In the genomic region with DNA sequence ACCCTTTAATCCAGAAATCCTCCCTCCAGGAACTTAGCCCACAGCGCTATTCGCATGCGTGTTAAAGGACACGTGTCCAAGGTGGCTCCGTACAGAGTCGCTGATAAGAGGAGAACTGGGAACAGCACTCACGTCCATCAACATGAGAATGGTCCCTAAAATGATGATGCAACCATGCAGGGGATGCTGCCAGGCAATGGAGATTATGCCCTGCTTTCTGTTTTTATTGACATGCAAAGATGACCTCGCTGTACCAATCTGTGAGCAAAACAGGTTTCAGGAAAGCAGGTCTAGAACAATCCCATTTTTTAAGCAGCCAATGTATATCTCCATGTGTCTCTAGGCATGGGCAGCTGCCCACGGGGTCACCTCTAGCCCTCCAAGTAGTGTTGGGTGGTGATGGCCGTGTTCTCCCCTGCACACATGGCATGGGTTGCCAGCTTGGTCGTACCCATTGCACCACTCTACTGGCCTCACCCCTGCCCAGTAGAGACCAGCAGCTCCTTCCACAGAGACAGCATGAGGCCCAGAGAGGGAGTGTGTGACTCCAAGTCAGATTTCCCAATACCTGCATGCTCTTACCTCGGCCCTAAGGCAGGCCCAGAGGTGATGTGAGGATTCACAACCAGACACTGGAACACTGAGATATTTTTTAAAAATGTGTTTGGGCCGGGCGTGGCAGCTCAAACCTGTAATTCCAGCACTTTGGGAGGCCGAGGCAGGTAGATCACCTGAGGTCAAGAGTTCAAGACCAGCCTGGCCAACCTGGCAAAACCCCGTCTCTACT, we compare ENCODE assay signal across 17 cellular contexts.
DNase-seq lines count a peak whose midpoint lies in the region; ATAC-seq, FAIRE-seq and TF ChIP-seq lines count a peak whose summit lies in the region.
"Had no signal": no experiment of that assay in that cellular context is flagged by ENCODE, and none has a peak within 500 bp of the region (broad histone marks: within the 10 kb centered on the region; RNA-seq: fewer than 3 reads in every experiment).

No MANE protein-coding gene starts in this region.

- H2AK9ac ChIP-seq in IMR-90 (replicated peaks; ENCODE audit: low read depth, low read length, poor library complexity): no peak overlapping the region

- H3K9me1 ChIP-seq in IMR-90 (ENCODE audit: insufficient read depth, low read length): peaks cover 3% of the 10 kb centered on the region; the same call in 1 of the 2 replicates

- WGBS in IMR-90 (ENCODE audit: extremely low coverage in 2 of 2, insufficient read length in 1 of 2), 2 experiments: 91% methylated on average over 8 of the region's 16 CpGs; no CpG with 5 or more reads in 1 of the 2 experiments
- WGBS in H1 (ENCODE audit: extremely low coverage in 1 of 2, insufficient coverage in 1 of 2, insufficient read length in 1 of 2, insufficient replicate concordance in 2 of 2, low coverage in 1 of 2, low lambda C conversion rate in 2 of 2, missing lambda C conversion rate in 1 of 2), 2 experiments: 85% methylated on average over 16 of the region's 16 CpGs; no CpG with 5 or more reads in 1 of the 2 experiments
- WGBS in mesenchymal stem cell: 90% methylated on average over 16 of the region's 16 CpGs

- in situ Hi-C loops in IMR-90 (cut with MboI; ENCODE audit: low sequenced_read_pairs): no loop called here

- no peaks in the 10 kb centered on the region for H3K36me3 Mint-ChIP-seq in activated CD8-positive, alpha-beta T cell treated with anti-CD3 and anti-CD28 coated beads for 36 hours (ENCODE audit: low read depth)
- H3K36me3 Mint-ChIP-seq: CD4-positive, alpha-beta memory T cell had no signal

- dilution Hi-C loops in IMR-90 (cut with HindIII; ENCODE audit: low sequenced_read_pairs, unreplicated experiment): no loop called here

- DNase-seq in IMR-90 (no peak), H1 (ENCODE audit: low read depth in 1 of 2, low spot score in 2 of 2) (no peak), mesenchymal stem cell (no peak), sciatic nerve (ENCODE audit: low spot score) (peak; percentile 19), NCI-H1436 treated with DMSO at 0.1 percent for 48 hours (lab: John Stamatoyannopoulos, UW) (no peak), DMS79 treated with DMSO at 0.1 percent for 48 hours (lab: John Stamatoyannopoulos, UW) (no peak)
- no peak for DNase-seq in activated CD8-positive, alpha-beta T cell treated with anti-CD3 and anti-CD28 coated beads for 36 hours
- DNase-seq: BE2C; CD4-positive, alpha-beta memory T cell; DMS79; EL; GDM1; GM23248; H7 had no signal

- H2BK12ac ChIP-seq in H1 (ENCODE audit: low read depth, low read length) (no peak overlapping the region), mesenchymal stem cell (ENCODE audit: low read length in 2 of 2) (peak overlapping the region in 1 of 2 experiments; percentile 49)

- H3K79me1 ChIP-seq in IMR-90 (ENCODE audit: low read depth in 1 of 2, low read length in 2 of 2): no peaks in the 10 kb centered on the region
- no peaks in the 10 kb centered on the region for H3K79me1 ChIP-seq in H1 (ENCODE audit: low read depth, low read length)
- H3K79me1 ChIP-seq in mesenchymal stem cell (replicated peaks; ENCODE audit: low read length, poor library complexity, severe bottlenecking): no peaks in the 10 kb centered on the region

- ATAC-seq in IMR-90 (ENCODE audit: low read depth) (no peak), sciatic nerve (no peak), GM19035 (IDR thresholded peaks at IDR 0.05; ENCODE audit: unreplicated experiment) (no peak)
- ATAC-seq in activated CD8-positive, alpha-beta T cell treated with anti-CD3 and anti-CD28 coated beads for 36 hours: no peak
- ATAC-seq: A549 had no signal

- TF ChIP-seq RAD21 in IMR-90 (IDR thresholded peaks at IDR 0.05; ENCODE audit: low read length): no peak
- TF ChIP-seq RAD21 in H1 (IDR thresholded peaks at IDR 0.05 in 1 of 2, conservative IDR thresholded peaks at IDR 0.05 in 1 of 2; ENCODE audit: low read depth in 2 of 2, low read length in 2 of 2): no peak

- no peaks in the 10 kb centered on the region for H3K9me3 ChIP-seq in IMR-90 (ENCODE audit: control insufficient read depth, insufficient read depth, low read length)
- H3K9me3 ChIP-seq in H1 (ENCODE audit: insufficient read depth in 2 of 2, low read depth in 1 of 2, low read length in 1 of 2): no peaks in the 10 kb centered on the region
- H3K9me3 ChIP-seq in mesenchymal stem cell (ENCODE audit: control insufficient read depth, low read length): no peaks in the 10 kb centered on the region
- H3K9me3 ChIP-seq: A549, BE2C had no signal

- CTCF ChIA-PET in IMR-90 (lab: Yijun Ruan, JAX): interaction anchor here (0.7 kb wide), 2 partner anchors 17 to 268 kb away, joined by 3 to 9 read pairs; no protein-coding TSS in a partner anchor
- CTCF ChIA-PET in H1 (lab: Charles Lee; ENCODE audit: partially characterized antibody): interaction anchor here (1.0 kb wide), 1 partner anchor 9 kb away, joined by 3 read pairs; no protein-coding TSS in a partner anchor
- CTCF ChIA-PET in activated CD8-positive, alpha-beta T cell treated with anti-CD3 and anti-CD28 coated beads for 36 hours (lab: Charles Lee): no interaction called here

- H3K27ac ChIP-seq in IMR-90 (ENCODE audit: insufficient read depth, low read length) (no peak overlapping the region), H1 (ENCODE audit: low read depth, low read length) (no peak overlapping the region), mesenchymal stem cell (ENCODE audit: low read length, poor library complexity, severe bottlenecking) (no peak overlapping the region)
- H3K27ac ChIP-seq: A549, C4-2B, GM23248 had no signal

- H2BK120ac ChIP-seq in IMR-90 (ENCODE audit: low read depth, low read length) (no peak overlapping the region), H1 (replicated peaks; ENCODE audit: low read depth, low read length) (no peak overlapping the region), mesenchymal stem cell (ENCODE audit: low read depth, low read length) (no peak overlapping the region)

- TF ChIP-seq POLR2A in IMR-90 (IDR thresholded peaks at IDR 0.05; ENCODE audit: low read depth, low read length) (no peak), H1 (IDR thresholded peaks at IDR 0.05; ENCODE audit: control extremely low read depth in 1 of 2, low read depth in 2 of 2, low read length in 2 of 2) (no peak)

- H3K23me2 ChIP-seq in H1 (ENCODE audit: low read depth, low read length): no peaks in the 10 kb centered on the region

- H3K4me2 ChIP-seq in IMR-90 (ENCODE audit: low read depth, low read length) (no peak overlapping the region), H1 (ENCODE audit: insufficient read depth in 1 of 2, low read depth in 2 of 2, low read length in 2 of 2) (no peak overlapping the region), mesenchymal stem cell (ENCODE audit: low read length, poor library complexity, severe bottlenecking) (no peak overlapping the region)
- H3K4me2 ChIP-seq: A549 had no signal

- no peak overlapping the region for H4K91ac ChIP-seq in IMR-90 (ENCODE audit: insufficient read depth, low read depth, low read length)
- no peak overlapping the region for H4K91ac ChIP-seq in H1 (replicated peaks; ENCODE audit: insufficient read length, low read length)
- H4K91ac ChIP-seq in mesenchymal stem cell (ENCODE audit: low read length): no peak overlapping the region

- H3K27me3 ChIP-seq in IMR-90 (ENCODE audit: control insufficient read depth, insufficient read depth, low read length) (no peaks in the 10 kb centered on the region), H1 (replicated peaks in 1 of 4; ENCODE audit: control insufficient read depth in 3 of 4, extremely low read depth in 1 of 4, insufficient read depth in 3 of 4, low read length in 3 of 4) (no peaks in the 10 kb centered on the region), mesenchymal stem cell (ENCODE audit: control insufficient read depth in 1 of 2, insufficient read depth in 1 of 2, low read length in 2 of 2) (peaks cover 0 to 7% of the 10 kb centered on the region in 2 experiments)
- H3K27me3 ChIP-seq: BE2C had no signal

- H4K5ac ChIP-seq in IMR-90 (ENCODE audit: low read depth, low read length): no peak overlapping the region
- no peak overlapping the region for H4K5ac ChIP-seq in H1 (ENCODE audit: insufficient read length, low read depth, low read length)

- no peak for FAIRE-seq in H1 (lab: Jason Lieb, UNC)
- FAIRE-seq: A549 had no signal

- peaks cover 6% of the 10 kb centered on the region for H3K27me3 Mint-ChIP-seq in activated CD8-positive, alpha-beta T cell treated with anti-CD3 and anti-CD28 coated beads for 36 hours

- H3K18ac ChIP-seq in IMR-90 (ENCODE audit: low read depth, low read length): no peak overlapping the region
- H3K18ac ChIP-seq in H1 (ENCODE audit: extremely low read depth, low read length): no peak overlapping the region
- H3K18ac ChIP-seq in mesenchymal stem cell (ENCODE audit: low read depth in 1 of 2, low read length in 2 of 2): no peak overlapping the region

- H3K4ac ChIP-seq in IMR-90 (ENCODE audit: low read depth, low read length) (no peak overlapping the region), H1 (replicated peaks; ENCODE audit: insufficient read length, low read depth, low read length) (no peak overlapping the region), mesenchymal stem cell (ENCODE audit: low read depth in 1 of 2, low read length in 2 of 2) (no peak overlapping the region)

- no peak overlapping the region for H3K27ac Mint-ChIP-seq in activated CD8-positive, alpha-beta T cell treated with anti-CD3 and anti-CD28 coated beads for 36 hours
- H3K27ac Mint-ChIP-seq: CD4-positive, alpha-beta memory T cell had no signal

- H4K20me1 ChIP-seq in IMR-90 (ENCODE audit: insufficient read depth, low read length) (no peaks in the 10 kb centered on the region), H1 (replicated peaks in 1 of 2; ENCODE audit: control insufficient read depth in 1 of 2, insufficient read depth in 2 of 2, low read length in 2 of 2) (no peaks in the 10 kb centered on the region)

- intact Hi-C loops in IMR-90 (cut with micrococcal nuclease): no loop called here
- intact Hi-C loops in sciatic nerve (cut with DNase I): no loop called here
- intact Hi-C loops in activated CD8-positive, alpha-beta T cell treated with anti-CD3 and anti-CD28 coated beads for 36 hours (cut with micrococcal nuclease): no loop called here

- H3K4me1 Mint-ChIP-seq in activated CD8-positive, alpha-beta T cell treated with anti-CD3 and anti-CD28 coated beads for 36 hours (ENCODE audit: low read depth): peaks cover 4% of the 10 kb centered on the region

- H2BK15ac ChIP-seq in IMR-90 (ENCODE audit: low read depth, low read length): no peak overlapping the region; the same call in 2 of the 3 replicates
- 0 out of 2 replicates have a peak overlapping the region, but pooled peaks have one; percentile 10 for H2BK15ac ChIP-seq in H1 (ENCODE audit: low read length)
- peak overlapping the region; percentile 75 for H2BK15ac ChIP-seq in mesenchymal stem cell (ENCODE audit: low read depth, poor library complexity, severe bottlenecking)

- no peak for TF ChIP-seq EP300 in H1 (IDR thresholded peaks at IDR 0.05; ENCODE audit: borderline replicate concordance in 1 of 2, low read depth in 2 of 2, low read length in 2 of 2)

- no peak overlapping the region for H2BK20ac ChIP-seq in IMR-90 (ENCODE audit: low read depth, low read length)
- peak overlapping the region; percentile 86; the same call in 1 of the 2 replicates for H2BK20ac ChIP-seq in H1 (ENCODE audit: low read length)

- H2AFZ ChIP-seq in IMR-90 (replicated peaks; ENCODE audit: low read length, poor library complexity) (peak overlapping the region; percentile 44), H1 (ENCODE audit: low read length) (no peak overlapping the region), mesenchymal stem cell (ENCODE audit: low read depth, low read length) (no peak overlapping the region)
- H2AFZ ChIP-seq: GM23248 had no signal

- TF ChIP-seq CTCF in IMR-90 (conservative IDR thresholded peaks at IDR 0.05; ENCODE audit: low read depth, low read length) (no peak), H1 (IDR thresholded peaks at IDR 0.05; ENCODE audit: control extremely low read depth in 1 of 3, insufficient read depth in 1 of 3, low read depth in 1 of 3, low read length in 3 of 3) (no peak)
- TF ChIP-seq CTCF in activated CD8-positive, alpha-beta T cell treated with anti-CD3 and anti-CD28 coated beads for 36 hours (IDR thresholded peaks at IDR 0.05): no peak

- H2AK5ac ChIP-seq in IMR-90 (ENCODE audit: low read depth, low read length) (peak overlapping the region; percentile 82; the same call in 1 of the 2 replicates), H1 (ENCODE audit: low read depth, low read length) (no peak overlapping the region), mesenchymal stem cell (ENCODE audit: low read length, severe bottlenecking) (no peak overlapping the region)

- H3K79me2 ChIP-seq in H1 (ENCODE audit: control insufficient read depth in 1 of 2, insufficient read depth in 2 of 2, low read length in 2 of 2): no peaks in the 10 kb centered on the region

- no peak overlapping the region for H3K56ac ChIP-seq in IMR-90 (ENCODE audit: extremely low read depth, insufficient read depth, low read length)
- H3K56ac ChIP-seq in H1 (replicated peaks; ENCODE audit: insufficient read length, low read depth, low read length): no peak overlapping the region

- BruUV-seq in IMR-90 (replicated peaks; lab: Mats Ljungman, UMichigan): no TSS peak

- H4K8ac ChIP-seq in IMR-90 (ENCODE audit: low read depth in 2 of 2, low read length in 2 of 2): no peak overlapping the region
- no peak overlapping the region for H4K8ac ChIP-seq in H1 (ENCODE audit: extremely low read depth, insufficient read depth, low read length)
- H4K8ac ChIP-seq in mesenchymal stem cell (ENCODE audit: low read length): no peak overlapping the region

- H3K23ac ChIP-seq in IMR-90 (ENCODE audit: low read depth, low read length): no peak overlapping the region
- no peak overlapping the region for H3K23ac ChIP-seq in H1 (ENCODE audit: insufficient read length)
- no peak overlapping the region for H3K23ac ChIP-seq in mesenchymal stem cell (ENCODE audit: low read length in 2 of 2)

- H2BK5ac ChIP-seq in IMR-90 (ENCODE audit: low read depth, low read length, poor library complexity, severe bottlenecking): no peak overlapping the region
- no peak overlapping the region for H2BK5ac ChIP-seq in H1 (ENCODE audit: low read depth, low read length)
- no peak overlapping the region for H2BK5ac ChIP-seq in mesenchymal stem cell (ENCODE audit: low read depth, low read length, poor library complexity, severe bottlenecking)

- H3K4me1 ChIP-seq in IMR-90 (ENCODE audit: control insufficient read depth, insufficient read depth, low read length): peaks cover 5% of the 10 kb centered on the region; the same call in 1 of the 2 replicates
- peaks cover 0 to 2% (median 0%) of the 10 kb centered on the region in 4 experiments; a peak in 1 of 7 replicates for H3K4me1 ChIP-seq in H1 (replicated peaks in 1 of 4; ENCODE audit: control insufficient read depth in 3 of 4, insufficient read depth in 4 of 4, low read length in 3 of 4)
- peaks cover 12% of the 10 kb centered on the region for H3K4me1 ChIP-seq in mesenchymal stem cell (ENCODE audit: control insufficient read depth, insufficient read depth, low read depth, low read length)
- H3K4me1 ChIP-seq: A549, BE2C had no signal

- no peak overlapping the region for H3K4me3 Mint-ChIP-seq in activated CD8-positive, alpha-beta T cell treated with anti-CD3 and anti-CD28 coated beads for 36 hours
- H3K4me3 Mint-ChIP-seq: CD4-positive, alpha-beta memory T cell had no signal

- H3K9ac ChIP-seq in IMR-90 (ENCODE audit: low read depth, low read length) (no peak overlapping the region), H1 (replicated peaks in 1 of 4; ENCODE audit: extremely low read depth in 1 of 4, low read depth in 3 of 4, low read length in 3 of 4) (no peak overlapping the region), mesenchymal stem cell (ENCODE audit: low read length) (no peak overlapping the region)
- H3K9ac ChIP-seq: GM23248 had no signal

- H3K9me3 Mint-ChIP-seq in activated CD8-positive, alpha-beta T cell treated with anti-CD3 and anti-CD28 coated beads for 36 hours: no peaks in the 10 kb centered on the region

- H3K36me3 ChIP-seq in IMR-90 (ENCODE audit: control insufficient read depth, insufficient read depth, low read length) (no peaks in the 10 kb centered on the region), H1 (ENCODE audit: control insufficient read depth in 2 of 4, insufficient read depth in 4 of 4, low read length in 3 of 4) (no peaks in the 10 kb centered on the region), mesenchymal stem cell (ENCODE audit: control insufficient read depth in 1 of 2, insufficient read depth in 2 of 2, low read depth in 1 of 2, low read length in 2 of 2) (no peaks in the 10 kb centered on the region)
- H3K36me3 ChIP-seq: BE2C had no signal

- H3K14ac ChIP-seq in IMR-90 (replicated peaks; ENCODE audit: low read depth, low read length) (no peak overlapping the region), H1 (ENCODE audit: insufficient read length) (no peak overlapping the region), mesenchymal stem cell (ENCODE audit: low read length in 2 of 2) (no peak overlapping the region)

- POLR2A ChIA-PET in IMR-90 (lab: Charles Lee; ENCODE audit: unreplicated experiment) (no interaction called here), H1 (lab: Charles Lee; ENCODE audit: partially characterized antibody) (interaction anchor here (1.3 kb wide), 1 partner anchor 9 kb away, joined by 3 read pairs; no protein-coding TSS in a partner anchor)
- POLR2A ChIA-PET in activated CD8-positive, alpha-beta T cell treated with anti-CD3 and anti-CD28 coated beads for 36 hours (lab: Charles Lee): no interaction called here

- H3K4me3 ChIP-seq in IMR-90 (ENCODE audit: insufficient read depth, low read depth, low read length): no peak overlapping the region
- no peak overlapping the region for H3K4me3 ChIP-seq in H1 (ENCODE audit: extremely low read depth in 1 of 4, insufficient read depth in 2 of 4, low read depth in 3 of 4, low read length in 4 of 4)
- H3K4me3 ChIP-seq in mesenchymal stem cell (ENCODE audit: insufficient read depth in 1 of 2, low read depth in 1 of 2, low read length in 2 of 2): no peak overlapping the region
- H3K4me3 ChIP-seq: A549, GM23248 had no signal
